13 cellular contexts compared by ENCODE assay signal in the genomic region with DNA sequence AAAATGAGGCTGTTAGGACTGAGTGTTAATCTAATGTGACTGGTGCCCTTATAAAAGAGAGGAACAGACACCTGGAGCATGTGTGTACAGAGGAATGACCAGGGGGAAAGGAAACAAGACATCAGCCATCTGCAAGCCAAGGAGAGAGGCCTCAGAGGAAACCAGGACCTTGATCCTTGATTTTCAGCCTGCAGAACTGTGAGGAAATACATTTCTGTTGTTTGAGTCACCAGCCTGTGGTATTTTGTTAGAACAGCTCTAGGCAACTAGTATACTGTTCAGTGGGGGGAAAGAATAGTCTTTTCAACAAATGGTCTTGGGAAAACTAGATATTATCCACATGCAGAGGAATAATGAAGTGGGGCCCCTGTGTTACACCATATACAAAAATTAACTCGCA.
DNase-seq lines count a peak whose midpoint lies in the region; ATAC-seq and TF ChIP-seq lines count a peak whose summit lies in the region.
"Had no signal": no experiment of that assay in that cellular context is flagged by ENCODE, and none has a peak within 500 bp of the region (broad histone marks: within the 10 kb centered on the region; RNA-seq: fewer than 3 reads in every experiment).

No MANE protein-coding gene starts in this region.

- no peak overlapping the region for H3K4me3 Mint-ChIP-seq in activated CD8-positive, alpha-beta memory T cell treated with anti-CD3 and anti-CD28 coated beads, Interleukin-2, amount 10 ng/mL, durations not matched to agents 7 days and 5 days
- H3K4me3 Mint-ChIP-seq: activated T-cell treated with anti-CD3 and anti-CD28 coated beads, Interleukin-2, amount 50 U/mL, for 24 hours; memory B cell had no signal

- H3K4me3 ChIP-seq in PC-3 (ENCODE audit: low read length) (no peak overlapping the region), epithelial cell of esophagus (ENCODE audit: low read length) (no peak overlapping the region), psoas muscle (no peak overlapping the region)

- no peak for TF ChIP-seq CTCF in PC-3 (conservative IDR thresholded peaks at IDR 0.05; ENCODE audit: low read depth, low read length)
- TF ChIP-seq CTCF in epithelial cell of esophagus (IDR thresholded peaks at IDR 0.05; ENCODE audit: insufficient read depth, low read depth, low read length, missing control alignments) = no peak
- TF ChIP-seq CTCF in psoas muscle (IDR thresholded peaks at IDR 0.05) = no peak

- no peak overlapping the region for H3K9ac ChIP-seq in PC-3 (ENCODE audit: low read length)

- H3K27ac Mint-ChIP-seq in activated CD8-positive, alpha-beta memory T cell treated with anti-CD3 and anti-CD28 coated beads, Interleukin-2, amount 10 ng/mL, durations not matched to agents 7 days and 5 days = no peak overlapping the region
- H3K27ac Mint-ChIP-seq: activated T-cell treated with anti-CD3 and anti-CD28 coated beads, Interleukin-2, amount 50 U/mL, for 24 hours; memory B cell had no signal

- H3K4me1 Mint-ChIP-seq in activated CD8-positive, alpha-beta memory T cell treated with anti-CD3 and anti-CD28 coated beads, Interleukin-2, amount 10 ng/mL, durations not matched to agents 7 days and 5 days = peaks cover 36% of the 10 kb centered on the region

- H3K4me2 ChIP-seq in PC-3 (ENCODE audit: low read length) = peak overlapping the region; percentile 12

- intact Hi-C loops in PC-3 (cut with micrococcal nuclease) = no loop called here
- intact Hi-C loops in psoas muscle (cut with DNase I) = no loop called here
- intact Hi-C loops in left colon (cut with DNase I, micrococcal nuclease) = no loop called here

- peaks cover 19% of the 10 kb centered on the region for H3K27me3 Mint-ChIP-seq in activated CD8-positive, alpha-beta memory T cell treated with anti-CD3 and anti-CD28 coated beads, Interleukin-2, amount 10 ng/mL, durations not matched to agents 7 days and 5 days
- H3K27me3 Mint-ChIP-seq: activated T-cell treated with anti-CD3 and anti-CD28 coated beads, Interleukin-2, amount 50 U/mL, for 24 hours; memory B cell had no signal

- H4K20me1 ChIP-seq in PC-3 (ENCODE audit: low read length) = no peaks in the 10 kb centered on the region

- H3K4me1 ChIP-seq in PC-3 (ENCODE audit: insufficient read depth, low read length) = peaks cover 29% of the 10 kb centered on the region
- no peaks in the 10 kb centered on the region for H3K4me1 ChIP-seq in psoas muscle

- no peaks in the 10 kb centered on the region for H3K79me2 ChIP-seq in PC-3 (ENCODE audit: low read length)

- H3K27ac ChIP-seq in PC-3 (ENCODE audit: low read length) (peak overlapping the region; percentile 48), psoas muscle (peak overlapping the region; percentile 50)

- H3K9me3 ChIP-seq in PC-3 (ENCODE audit: low read length) (no peaks in the 10 kb centered on the region), psoas muscle (no peaks in the 10 kb centered on the region)

- WGBS in psoas muscle, 3 donors = 90 to 100% (median 94%) methylated on average over 1 of the region's 1 CpG

- DNase-seq in ELR (ENCODE audit: low read depth) (peak; percentile 91), PC-3 (peak; percentile 93), epithelial cell of esophagus (ENCODE audit: low read depth) (peak; percentile 81), psoas muscle (no peak), left colon (no peak), NCI-H146 (lab: John Stamatoyannopoulos, UW) (no peak)
- no peak for DNase-seq in activated CD8-positive, alpha-beta memory T cell treated with anti-CD3 and anti-CD28 coated beads, Interleukin-2, amount 10 ng/mL, durations not matched to agents 7 days and 5 days
- DNase-seq: activated T-cell treated with anti-CD3 and anti-CD28 coated beads, Interleukin-2, amount 50 U/mL, for 24 hours; effector CD8-positive, alpha-beta T cell; NCI-H187; stimulated activated naive CD8-positive, alpha-beta T cell treated with anti-CD3 and anti-CD28 coated beads, Interleukin-15, Interleukin-2, amounts not matched to agents 100 U/mL and 50 U/mL, for 24 hours had no signal

- POLR2A ChIA-PET in PC-3 (lab: Charles Lee; ENCODE audit: unreplicated experiment) = no interaction called here

- H3F3A ChIP-seq in PC-3 (ENCODE audit: low read length, unreplicated experiment) = peaks cover 6% of the 10 kb centered on the region

- CTCF ChIA-PET in PC-3 (lab: Charles Lee) = interaction anchor here (0.6 kb wide), 1 partner anchor 25 kb away, joined by 4 read pairs; no protein-coding TSS in a partner anchor
- CTCF ChIA-PET in activated CD8-positive, alpha-beta memory T cell treated with anti-CD3 and anti-CD28 coated beads, Interleukin-2, amount 10 ng/mL, durations not matched to agents 7 days and 5 days (lab: Charles Lee) = interaction anchor here (1.2 kb wide), 1 partner anchor 16 kb away, joined by 3 read pairs; no protein-coding TSS in a partner anchor

- BruUV-seq in PC-3 (replicated peaks; lab: Mats Ljungman, UMichigan) = no TSS peak

- no peaks in the 10 kb centered on the region for H3K9me2 ChIP-seq in PC-3 (replicated peaks; ENCODE audit: low read length)

- H3K27me3 ChIP-seq in PC-3 (ENCODE audit: low read length) = no peaks in the 10 kb centered on the region
- H3K27me3 ChIP-seq in psoas muscle (ENCODE audit: insufficient read depth in 3 of 3, low read length in 2 of 3) = no peaks in the 10 kb centered on the region

- H3K36me3 Mint-ChIP-seq in activated CD8-positive, alpha-beta memory T cell treated with anti-CD3 and anti-CD28 coated beads, Interleukin-2, amount 10 ng/mL, durations not matched to agents 7 days and 5 days = peaks cover 11% of the 10 kb centered on the region
- H3K36me3 Mint-ChIP-seq: memory B cell had no signal

- H2AFZ ChIP-seq in PC-3 (ENCODE audit: low read length) = no peak overlapping the region

- peaks cover 5% of the 10 kb centered on the region for H3K9me3 Mint-ChIP-seq in activated CD8-positive, alpha-beta memory T cell treated with anti-CD3 and anti-CD28 coated beads, Interleukin-2, amount 10 ng/mL, durations not matched to agents 7 days and 5 days (ENCODE audit: low read depth)
- H3K9me3 Mint-ChIP-seq: activated T-cell treated with anti-CD3 and anti-CD28 coated beads, Interleukin-2, amount 50 U/mL, for 24 hours; memory B cell had no signal

- ATAC-seq in PC-3 = peak; percentile 100
- ATAC-seq in psoas muscle = peak in 2 of 4 donors; percentile 40
- ATAC-seq in left colon = no peak
- no peak for ATAC-seq in GM19467 (IDR thresholded peaks at IDR 0.05; ENCODE audit: unreplicated experiment)
- ATAC-seq in activated CD8-positive, alpha-beta memory T cell treated with anti-CD3 and anti-CD28 coated beads, Interleukin-2, amount 10 ng/mL, durations not matched to agents 7 days and 5 days = no peak
- ATAC-seq: stimulated activated naive CD8-positive, alpha-beta T cell treated with anti-CD3 and anti-CD28 coated beads, Interleukin-15, Interleukin-2, amounts not matched to agents 100 U/mL and 50 U/mL, for 24 hours had no signal

- no peaks in the 10 kb centered on the region for H3K36me3 ChIP-seq in PC-3 (ENCODE audit: low read depth, low read length)
- H3K36me3 ChIP-seq in psoas muscle (ENCODE audit: insufficient read depth in 1 of 2, low read depth in 1 of 2) = no peaks in the 10 kb centered on the region

Comparison
In these comparisons a context has a peak if more than half of its experiments do, and no peak if none do; other contexts are left out.
1. DNase-seq: peak in ELR (single experiment), PC-3 (single experiment) and epithelial cell of esophagus (single experiment); none in psoas muscle (0 of 2), left colon (0 of 2), activated CD8-positive, alpha-beta memory T cell treated with anti-CD3 and anti-CD28 coated beads, Interleukin-2, amount 10 ng/mL, durations not matched to agents 7 days and 5 days (single experiment) and NCI-H146 (single experiment).